In the genomic region with DNA sequence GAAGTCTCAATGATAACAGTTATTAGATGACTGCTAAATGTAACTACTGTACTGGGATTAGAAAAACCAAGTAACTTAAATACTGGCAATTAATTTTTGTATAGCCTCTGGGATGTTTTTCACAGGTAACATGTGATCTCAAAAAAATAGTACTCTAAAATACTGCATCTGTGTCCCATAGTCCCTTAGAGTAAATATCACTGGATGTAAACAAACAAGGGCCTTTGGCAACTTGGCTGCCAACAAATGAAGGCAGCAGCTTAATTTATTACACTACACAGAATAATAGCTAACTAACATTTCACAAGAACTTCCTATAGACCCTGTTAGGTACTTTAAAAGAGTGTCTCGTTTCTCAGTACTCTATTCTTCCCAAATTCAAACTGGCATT, we compare ENCODE assay signal across 13 cellular contexts. TPM values are rescaled to one million over a fixed set of nuclear protein-coding genes. Genes with fewer than 3 reads are reported as not detected.
DNase-seq lines count a peak whose midpoint lies in the region; ATAC-seq and TF ChIP-seq lines count a peak whose summit lies in the region.
"Had no signal": no experiment of that assay in that cellular context is flagged by ENCODE, and none has a peak within 500 bp of the region (broad histone marks: within the 10 kb centered on the region; RNA-seq: fewer than 3 reads in every experiment).

No MANE protein-coding gene starts in this region.

- H3K9me3 Mint-ChIP-seq in T-helper 1 cell treated with Interleukin-12 subunit alpha and Interleukin-12 subunit beta and Interleukin-4 antibody, amounts not matched to agents 30 μg/mL and 1 μg/mL, for 36 hours: no peaks in the 10 kb centered on the region
- no peaks in the 10 kb centered on the region for H3K9me3 Mint-ChIP-seq in activated CD8-positive, alpha-beta T cell treated with anti-CD3 and anti-CD28 coated beads for 36 hours
- no peaks in the 10 kb centered on the region for H3K9me3 Mint-ChIP-seq in osteocyte (ENCODE audit: unreplicated experiment)
- H3K9me3 Mint-ChIP-seq: GM23338 had no signal

- H3K27ac Mint-ChIP-seq in T-helper 1 cell treated with Interleukin-12 subunit alpha and Interleukin-12 subunit beta and Interleukin-4 antibody, amounts not matched to agents 30 μg/mL and 1 μg/mL, for 36 hours: peak overlapping the region; percentile 7
- H3K27ac Mint-ChIP-seq in activated CD8-positive, alpha-beta T cell treated with anti-CD3 and anti-CD28 coated beads for 36 hours: peak overlapping the region; percentile 81
- H3K27ac Mint-ChIP-seq in osteocyte (ENCODE audit: unreplicated experiment): peak overlapping the region; percentile 70
- H3K27ac Mint-ChIP-seq: GM23338 had no signal

- intact Hi-C loops in activated CD8-positive, alpha-beta T cell treated with anti-CD3 and anti-CD28 coated beads for 36 hours (cut with micrococcal nuclease): no loop called here

- H3K4me3 Mint-ChIP-seq in T-helper 1 cell treated with Interleukin-12 subunit alpha and Interleukin-12 subunit beta and Interleukin-4 antibody, amounts not matched to agents 30 μg/mL and 1 μg/mL, for 36 hours: peak overlapping the region; percentile 18
- H3K4me3 Mint-ChIP-seq in activated CD8-positive, alpha-beta T cell treated with anti-CD3 and anti-CD28 coated beads for 36 hours: peak overlapping the region; percentile 44
- H3K4me3 Mint-ChIP-seq in osteocyte (ENCODE audit: unreplicated experiment): no peak overlapping the region
- H3K4me3 Mint-ChIP-seq: GM23338 had no signal

- peaks cover 5% of the 10 kb centered on the region for H3K36me3 Mint-ChIP-seq in T-helper 1 cell treated with Interleukin-12 subunit alpha and Interleukin-12 subunit beta and Interleukin-4 antibody, amounts not matched to agents 30 μg/mL and 1 μg/mL, for 36 hours (ENCODE audit: low read depth)
- H3K36me3 Mint-ChIP-seq in activated CD8-positive, alpha-beta T cell treated with anti-CD3 and anti-CD28 coated beads for 36 hours (ENCODE audit: low read depth): no peaks in the 10 kb centered on the region
- no peaks in the 10 kb centered on the region for H3K36me3 Mint-ChIP-seq in osteocyte (ENCODE audit: unreplicated experiment)

- no peak for TF ChIP-seq CTCF in activated CD8-positive, alpha-beta T cell treated with anti-CD3 and anti-CD28 coated beads for 36 hours (IDR thresholded peaks at IDR 0.05)
- TF ChIP-seq CTCF in osteocyte (IDR thresholded peaks at IDR 0.05): no peak

- no peak for DNase-seq in T-helper 1 cell
- DNase-seq in activated CD8-positive, alpha-beta T cell treated with anti-CD3 and anti-CD28 coated beads for 36 hours: no peak
- DNase-seq in osteocyte (ENCODE audit: extremely low spot score, unreplicated experiment): no peak
- no peak for DNase-seq in NCI-H82 (lab: John Stamatoyannopoulos, UW)
- no peak for DNase-seq in dedifferentiated amniotic fluid mesenchymal stem cell (ENCODE audit: extremely low spot score)
- DNase-seq in hypothalamus (lab: John Stamatoyannopoulos, UW): no peak
- DNase-seq: body of pancreas, DMS53, PC-3, tibial artery had no signal

- POLR2A ChIA-PET in activated CD8-positive, alpha-beta T cell treated with anti-CD3 and anti-CD28 coated beads for 36 hours (lab: Charles Lee): interaction anchor here (1.0 kb wide), 1 partner anchor 10 kb away, joined by 3 read pairs; no protein-coding TSS in a partner anchor

- no peaks in the 10 kb centered on the region for H3K27me3 Mint-ChIP-seq in T-helper 1 cell treated with Interleukin-12 subunit alpha and Interleukin-12 subunit beta and Interleukin-4 antibody, amounts not matched to agents 30 μg/mL and 1 μg/mL, for 36 hours (ENCODE audit: low read depth)
- no peaks in the 10 kb centered on the region for H3K27me3 Mint-ChIP-seq in activated CD8-positive, alpha-beta T cell treated with anti-CD3 and anti-CD28 coated beads for 36 hours
- H3K27me3 Mint-ChIP-seq in osteocyte (ENCODE audit: unreplicated experiment): no peaks in the 10 kb centered on the region

- peak; percentile 14 for ATAC-seq in GM21619 (IDR thresholded peaks at IDR 0.05; ENCODE audit: unreplicated experiment)
- ATAC-seq in activated CD8-positive, alpha-beta T cell treated with anti-CD3 and anti-CD28 coated beads for 36 hours: no peak
- ATAC-seq: GM23338 had no signal

- CTCF ChIA-PET in activated CD8-positive, alpha-beta T cell treated with anti-CD3 and anti-CD28 coated beads for 36 hours (lab: Charles Lee): interaction anchor here (1.2 to 2.5 kb wide), 6 partner anchors 12 to 98 kb away, joined by 3 to 10 read pairs (median 6); a partner anchor contains a TSS

- H3K4me1 Mint-ChIP-seq in T-helper 1 cell treated with Interleukin-12 subunit alpha and Interleukin-12 subunit beta and Interleukin-4 antibody, amounts not matched to agents 30 μg/mL and 1 μg/mL, for 36 hours (ENCODE audit: low read depth): peaks cover 48% of the 10 kb centered on the region
- peaks cover 56% of the 10 kb centered on the region for H3K4me1 Mint-ChIP-seq in activated CD8-positive, alpha-beta T cell treated with anti-CD3 and anti-CD28 coated beads for 36 hours (ENCODE audit: low read depth)
- H3K4me1 Mint-ChIP-seq in osteocyte (ENCODE audit: unreplicated experiment): peaks cover 46% of the 10 kb centered on the region

RNA-seq across cellular contexts. Expression of a gene that starts 14.0 kb away (rescaled TPM):
- 1 to 10 TPM; 8.2 to 9.6 TPM for total RNA-seq in activated CD8-positive, alpha-beta T cell treated with anti-CD3 and anti-CD28 coated beads for 36 hours
- total RNA-seq in osteocyte: 12.8 and 13.3 TPM in 2 replicates

Comparison
In these comparisons a context has a peak if more than half of its experiments do, and no peak if none do; other contexts are left out.
1. H3K27ac Mint-ChIP-seq: peak in every context shown above with its lines; median percentile 81 in activated CD8-positive, alpha-beta T cell treated with anti-CD3 and anti-CD28 coated beads for 36 hours; 70 in osteocyte; 7 in T-helper 1 cell treated with Interleukin-12 subunit alpha and Interleukin-12 subunit beta and Interleukin-4 antibody, amounts not matched to agents 30 μg/mL and 1 μg/mL, for 36 hours.